ENCODE assay signal across 2 cellular contexts in genomic region chr9:98707158-98708102, GRCh38.
TF ChIP-seq lines count a peak whose summit lies in the region.

No MANE protein-coding gene starts in this region.

TF ChIP-seq in A549, 52 proteins besides CTCF, POLR2A, EP300 and RAD21 (continued from another document):
- 0 out of 2 replicates have a peak, but pooled peaks have one; percentile 29 for TF ChIP-seq MAX (IDR thresholded peaks at IDR 0.05)

TF ChIP-seq in GM12878, 131 proteins besides CTCF, POLR2A, EP300 and RAD21 (continued from another document):
- no peak for TF ChIP-seq CEBPZ (IDR thresholded peaks at IDR 0.05; ENCODE audit: low read depth, low read length)
- no peak for TF ChIP-seq CHD1 (IDR thresholded peaks at IDR 0.05; ENCODE audit: low read depth, low read length)
- no peak for TF ChIP-seq YBX1 (IDR thresholded peaks at IDR 0.05)
- no peak for TF ChIP-seq TBL1XR1 (IDR thresholded peaks at IDR 0.05; ENCODE audit: low read depth, low read length)
- TF ChIP-seq MYC (IDR thresholded peaks at IDR 0.05; ENCODE audit: insufficient read depth, insufficient read length, insufficient replicate concordance, low read length, severe bottlenecking): no peak
- TF ChIP-seq EED (IDR thresholded peaks at IDR 0.05; ENCODE audit: low read depth): no peak
- TF ChIP-seq ZBTB4 (CRISPR knock-in tag; IDR thresholded peaks at IDR 0.05): no peak
- TF ChIP-seq ATF3 (IDR thresholded peaks at IDR 0.05; ENCODE audit: borderline replicate concordance, extremely low read depth, low read depth, low read length): no peak
- no peak for TF ChIP-seq HDAC6 (IDR thresholded peaks at IDR 0.05; ENCODE audit: unreplicated experiment)
- no peak for TF ChIP-seq JUND (IDR thresholded peaks at IDR 0.05; ENCODE audit: low read depth, low read length)
- no peak for TF ChIP-seq EZH2 (IDR thresholded peaks at IDR 0.05; ENCODE audit: borderline replicate concordance, control insufficient read depth, low read depth, low read length)
